20 cellular contexts compared by ENCODE assay signal in the genomic region with DNA sequence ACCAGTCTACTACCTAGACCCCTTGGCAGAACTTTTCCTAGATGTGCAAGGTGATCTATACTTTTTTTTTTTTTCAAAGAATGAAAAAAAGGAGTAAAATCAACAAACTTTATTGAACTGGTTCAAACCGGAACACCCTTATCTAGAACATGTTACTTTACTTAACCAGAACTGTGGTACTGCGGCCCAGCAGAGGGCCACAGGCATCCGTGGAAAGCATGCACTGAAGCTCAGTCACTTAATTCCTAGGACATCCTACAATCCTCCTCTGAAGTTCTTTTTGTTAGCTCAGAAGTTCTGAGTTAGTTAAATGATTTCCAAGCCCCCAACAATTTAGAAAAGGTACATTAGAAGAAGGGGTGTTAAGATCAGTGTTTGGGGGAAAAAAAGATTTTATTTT. TPM values are rescaled to one million over a fixed set of nuclear protein-coding genes. Genes with fewer than 3 reads are reported as not detected.
A peak's percentile ranks its signal among the peaks of the same experiment; 100 is the strongest.
DNase-seq lines count a peak whose midpoint lies in the region; ATAC-seq, FAIRE-seq and TF ChIP-seq lines count a peak whose summit lies in the region.
"Had no signal": no experiment of that assay in that cellular context is flagged by ENCODE, and none has a peak within 500 bp of the region (broad histone marks: within the 10 kb centered on the region; RNA-seq: fewer than 3 reads in every experiment).

No MANE protein-coding gene starts in this region.

- CTCF ChIA-PET in HepG2 (lab: Yijun Ruan, JAX; ENCODE audit: low intra/inter-chr PET ratio, low total read pairs) = no interaction called here

- H3K36me3 Mint-ChIP-seq in endodermal cell (ENCODE audit: low read depth) = peaks cover 35% of the 10 kb centered on the region

- POLR2A ChIA-PET in HepG2 (lab: Yijun Ruan, JAX) = no interaction called here

- no peak overlapping the region for H3K4me3 Mint-ChIP-seq in endodermal cell
- H3K4me3 Mint-ChIP-seq: CD14-positive monocyte; CD8-positive, alpha-beta T cell; HFFc6 had no signal

- BruUV-seq in HepG2 (replicated peaks; lab: Mats Ljungman, UMichigan) = no TSS peak

- H3K27ac Mint-ChIP-seq in endodermal cell = no peak overlapping the region
- H3K27ac Mint-ChIP-seq: CD8-positive, alpha-beta T cell; HFFc6 had no signal

- no peaks in the 10 kb centered on the region for H3K27me3 Mint-ChIP-seq in endodermal cell (ENCODE audit: insufficient read depth)

- H2AFZ ChIP-seq in HepG2 (ENCODE audit: low read length) = no peak overlapping the region

- H3K4me2 ChIP-seq in HepG2 (ENCODE audit: low read depth, low read length) = no peak overlapping the region
- H3K4me2 ChIP-seq: A549 had no signal

- DNase-seq in HepG2 (ENCODE audit: low spot score) = no peak
- peak; percentile 58 for DNase-seq in amniotic epithelial cell (ENCODE audit: low read depth)
- no peak for DNase-seq in endodermal cell
- DNase-seq in thoracic aorta (ENCODE audit: low spot score) = no peak
- DNase-seq in LoVo (ENCODE audit: low spot score) = no peak
- DNase-seq: CD8-positive, alpha-beta T cell; COR-L47; DND-41; GF-D8; GOT3; HCEC 1CT; HFFc6; KG1 had no signal

- H3K27me3 ChIP-seq in liver (ENCODE audit: control insufficient read depth in 4 of 4, insufficient read depth in 4 of 4, low read length in 3 of 4) (no peaks in the 10 kb centered on the region), HepG2 (ENCODE audit: control insufficient read depth in 1 of 2, insufficient read depth in 2 of 2, low read length in 2 of 2) (no peaks in the 10 kb centered on the region), endodermal cell (ENCODE audit: control insufficient read depth, insufficient read depth, low read length, poor library complexity, severe bottlenecking) (no peaks in the 10 kb centered on the region), thoracic aorta (replicated peaks; ENCODE audit: insufficient read depth) (no peaks in the 10 kb centered on the region)

- no peaks in the 10 kb centered on the region for H4K20me1 ChIP-seq in HepG2 (ENCODE audit: insufficient read depth, low read length)

- H3K4me3 ChIP-seq in liver (ENCODE audit: low read depth in 1 of 3, low read length in 3 of 3) (no peak overlapping the region), HepG2 (replicated peaks in 1 of 3; ENCODE audit: insufficient read depth in 1 of 3, low read depth in 2 of 3, low read length in 3 of 3) (no peak overlapping the region), endodermal cell (ENCODE audit: low read length) (no peak overlapping the region), thoracic aorta (no peak overlapping the region)
- H3K4me3 ChIP-seq: A549 had no signal

- no peak for FAIRE-seq in HepG2 (lab: Jason Lieb, UNC)
- FAIRE-seq: A549, D721Med, HTR-8/SVneo had no signal

- ATAC-seq in HepG2 (no peak), thoracic aorta (ENCODE audit: insufficient number of reproducible peaks, low FRiP score, low read depth) (no peak), HG02642 (IDR thresholded peaks at IDR 0.05; ENCODE audit: poor library complexity, unreplicated experiment) (no peak), GM21619 (IDR thresholded peaks at IDR 0.05; ENCODE audit: unreplicated experiment) (no peak)
- ATAC-seq: A549; CD8-positive, alpha-beta T cell had no signal

- H3K9ac ChIP-seq in liver (ENCODE audit: low read depth in 1 of 2, low read length in 2 of 2) (no peak overlapping the region), HepG2 (ENCODE audit: insufficient read depth, low read depth, low read length) (no peak overlapping the region), endodermal cell (ENCODE audit: extremely low read depth, low read length, poor library complexity, severe bottlenecking) (no peak overlapping the region)

- H3K36me3 ChIP-seq in liver (ENCODE audit: control insufficient read depth in 4 of 4, insufficient read depth in 3 of 4, low read depth in 1 of 4, low read length in 3 of 4) (peaks cover 2 to 40% (median 27%) of the 10 kb centered on the region in 4 donors), HepG2 (replicated peaks in 1 of 2; ENCODE audit: control insufficient read depth in 1 of 2, insufficient read depth in 2 of 2, low read length in 2 of 2) (peaks cover 9 to 35% of the 10 kb centered on the region in 2 experiments), endodermal cell (ENCODE audit: control insufficient read depth, insufficient read depth, low read length) (peaks cover 38% of the 10 kb centered on the region), thoracic aorta (peaks cover 16% of the 10 kb centered on the region)

- TF ChIP-seq EP300 in HepG2 (IDR thresholded peaks at IDR 0.05; ENCODE audit: low read depth in 2 of 2, low read length in 2 of 2) = no peak
- no peak for TF ChIP-seq EP300 in HepG2 (CRISPR knock-in tag; IDR thresholded peaks at IDR 0.05; ENCODE audit: borderline replicate concordance)

- 39% methylated on average over 3 of the region's 3 CpGs for WGBS in liver
- 76% methylated on average over 3 of the region's 3 CpGs for WGBS in HepG2 (ENCODE audit: low lambda C conversion rate)
- 93% methylated on average over 3 of the region's 3 CpGs; no CpG with 5 or more reads in 1 of the 2 experiments for WGBS in endodermal cell (ENCODE audit: insufficient coverage in 1 of 2, insufficient read length in 1 of 2), 2 experiments

- TF ChIP-seq RAD21 in liver (IDR thresholded peaks at IDR 0.05) = peak; percentile 18 to 24
- no peak for TF ChIP-seq RAD21 in HepG2 (CRISPR knock-in tag; IDR thresholded peaks at IDR 0.05)

- in situ Hi-C loops in HepG2 (cut with HindIII; ENCODE audit: extremely low pct_ligation_motif_present, low pct_unique_long_range_greater_than_20kb) = no loop called here

- TF ChIP-seq POLR2A in HepG2 (IDR thresholded peaks at IDR 0.05; ENCODE audit: insufficient read depth in 1 of 2, low read depth in 2 of 2, low read length in 2 of 2) = no peak

- TF ChIP-seq CTCF in liver (IDR thresholded peaks at IDR 0.05; ENCODE audit: low read depth, low read length, missing input control) (no peak), HepG2 (CRISPR knock-in tag; IDR thresholded peaks at IDR 0.05) (no peak), endodermal cell (conservative IDR thresholded peaks at IDR 0.05) (peak; percentile 42), thoracic aorta (IDR thresholded peaks at IDR 0.05) (peak; percentile 33)

- no peaks in the 10 kb centered on the region for H3K79me2 ChIP-seq in HepG2 (ENCODE audit: insufficient read depth, low read length)

- H3K9me3 Mint-ChIP-seq in endodermal cell = no peaks in the 10 kb centered on the region
- H3K9me3 Mint-ChIP-seq: CD14-positive monocyte; CD8-positive, alpha-beta T cell; HFFc6 had no signal

- H3K27ac ChIP-seq in liver (ENCODE audit: low read depth in 1 of 2, low read length in 2 of 2) (no peak overlapping the region), HepG2 (ENCODE audit: extremely low read length, insufficient read depth, low read length) (no peak overlapping the region), endodermal cell (ENCODE audit: low read depth, low read length) (no peak overlapping the region), thoracic aorta (peak overlapping the region in 1 of 2 donors; percentile 79)
- H3K27ac ChIP-seq: A549 had no signal

- H3K4me1 ChIP-seq in liver (ENCODE audit: control insufficient read depth in 4 of 4, insufficient read depth in 4 of 4, low read length in 3 of 4) = no peaks in the 10 kb centered on the region
- H3K4me1 ChIP-seq in HepG2 (ENCODE audit: insufficient read depth, low read length) = no peaks in the 10 kb centered on the region
- no peaks in the 10 kb centered on the region for H3K4me1 ChIP-seq in endodermal cell (ENCODE audit: control insufficient read depth, insufficient read depth, low read length)
- H3K4me1 ChIP-seq in thoracic aorta (ENCODE audit: control insufficient read depth in 1 of 2, low read depth in 2 of 2) = peaks cover 9 to 26% of the 10 kb centered on the region in 2 donors

- H3K9me3 ChIP-seq in liver (ENCODE audit: control insufficient read depth in 4 of 4, low read length in 3 of 4) = no peaks in the 10 kb centered on the region
- H3K9me3 ChIP-seq in HepG2 (ENCODE audit: low read length) = no peaks in the 10 kb centered on the region
- H3K9me3 ChIP-seq in endodermal cell (ENCODE audit: control insufficient read depth, low read length) = no peaks in the 10 kb centered on the region
- H3K9me3 ChIP-seq in thoracic aorta = no peaks in the 10 kb centered on the region
- H3K9me3 ChIP-seq: A549 had no signal

- H3K4me1 Mint-ChIP-seq in endodermal cell = peaks cover 19% of the 10 kb centered on the region
- H3K4me1 Mint-ChIP-seq: CD14-positive monocyte had no signal

- intact Hi-C loops in HepG2 (cut with micrococcal nuclease; ENCODE audit: unreplicated experiment) = no loop called here

RNA-seq across cellular contexts. Expression of gene CHAC1, which starts 21.6 kb away (rescaled TPM):
- total RNA-seq in liver (1 to 10 TPM in 1 of 2 donors, under 1 TPM in 1; 0.19 to 1.0 TPM), HepG2 (2016; rRNA removed; fragmentation: Illumina TruSeq; extraction: Trizol) (not detected in 2 replicates), endodermal cell (1 to 10 TPM; 6.8 to 9.0 TPM), thoracic aorta (1 to 10 TPM; 3.9 to 7.3 TPM)
- polyA plus RNA-seq in liver (1 to 10 TPM; 1.2 to 3.5 TPM), HepG2 (2011; rRNA removed) (0.44 and 0.46 TPM in 2 replicates)
- total RNA-seq in HepG2 (2016; cell fraction: cytosol; rRNA removed; fragmentation: Illumina TruSeq; extraction: Trizol; ENCODE audit: low read depth) = not detected in 2 replicates
- not detected in 2 replicates for total RNA-seq in HepG2 (2016; cell fraction: insoluble cytoplasmic fraction; rRNA removed; fragmentation: Illumina TruSeq; extraction: Trizol)
- total RNA-seq in HepG2 (2016; cell fraction: membrane; rRNA removed; fragmentation: Illumina TruSeq; extraction: Trizol) = 0.15 TPM in 1 of 2 replicates, not detected in the other
- not detected in 2 replicates for total RNA-seq in HepG2 (2016; cell fraction: nucleus; rRNA removed; fragmentation: Illumina TruSeq; extraction: Trizol)
- 0.41 and 0.63 TPM in 2 replicates for polyA plus RNA-seq in HepG2 (2011; cell fraction: cytosol; rRNA removed)
- 0.21 and 0.48 TPM in 2 replicates for polyA plus RNA-seq in HepG2 (2011; cell fraction: nucleus; rRNA removed)
- 0.39 TPM in 1 of 2 replicates, not detected in the other for polyA plus RNA-seq in HepG2 (2012)
- polyA plus RNA-seq in HepG2 (2016; cell fraction: cytosol; fragmentation: Illumina TruSeq; extraction: Trizol; ENCODE audit: low read depth) = not detected in 2 replicates
- polyA plus RNA-seq in HepG2 (2016; cell fraction: insoluble cytoplasmic fraction; fragmentation: Illumina TruSeq; extraction: Trizol; ENCODE audit: low read depth) = not detected in 2 replicates
- not detected in 2 replicates for polyA plus RNA-seq in HepG2 (2016; cell fraction: membrane; fragmentation: Illumina TruSeq; extraction: Trizol; ENCODE audit: low read depth)
- not detected in 2 replicates for polyA plus RNA-seq in HepG2 (2016; cell fraction: nucleus; fragmentation: Illumina TruSeq; extraction: Trizol; ENCODE audit: insufficient read depth, low read depth)
- 0.58 and 21.7 TPM in 2 replicates for polyA minus RNA-seq in HepG2 (2011; rRNA and poly(A)+ RNA removed; ENCODE audit: low replicate concordance)
- polyA minus RNA-seq in HepG2 (2011; cell fraction: cytosol; rRNA and poly(A)+ RNA removed) = 1.1 and 2.0 TPM in 2 replicates
- polyA minus RNA-seq in HepG2 (2011; cell fraction: nucleus; rRNA and poly(A)+ RNA removed) = 0.39 and 0.62 TPM in 2 replicates
- polyA plus RNA-seq in endodermal cell (2013, experiment 1 of 2) = 28.5 TPM
- 11.2 TPM for polyA plus RNA-seq in endodermal cell (2013, experiment 2 of 2)
- polyA plus RNA-seq: CD14-positive monocyte had no signal

RNA-seq across cellular contexts. Expression of gene DLL4, which starts 45.8 kb away (rescaled TPM):
- total RNA-seq in liver = 1 to 10 TPM; 3.5 to 3.8 TPM
- 1 to 10 TPM; 2.1 to 2.5 TPM for polyA plus RNA-seq in liver
- 0.13 and 0.20 TPM in 2 replicates for total RNA-seq in HepG2 (2016; rRNA removed; fragmentation: Illumina TruSeq; extraction: Trizol)
- total RNA-seq in HepG2 (2016; cell fraction: cytosol; rRNA removed; fragmentation: Illumina TruSeq; extraction: Trizol; ENCODE audit: low read depth) = 0.09 and 0.10 TPM in 2 replicates
- total RNA-seq in HepG2 (2016; cell fraction: insoluble cytoplasmic fraction; rRNA removed; fragmentation: Illumina TruSeq; extraction: Trizol) = 0.07 and 0.19 TPM in 2 replicates
- total RNA-seq in HepG2 (2016; cell fraction: membrane; rRNA removed; fragmentation: Illumina TruSeq; extraction: Trizol) = 0.03 and 0.15 TPM in 2 replicates
- total RNA-seq in HepG2 (2016; cell fraction: nucleus; rRNA removed; fragmentation: Illumina TruSeq; extraction: Trizol) = 0.19 TPM in 1 of 2 replicates, not detected in the other
- 0.25 and 0.27 TPM in 2 replicates for polyA plus RNA-seq in HepG2 (2011; rRNA removed)
- 0.13 and 0.24 TPM in 2 replicates for polyA plus RNA-seq in HepG2 (2011; cell fraction: cytosol; rRNA removed)
- polyA plus RNA-seq in HepG2 (2011; cell fraction: nucleus; rRNA removed) = 0.50 and 0.61 TPM in 2 replicates
- polyA plus RNA-seq in HepG2 (2012) = 0.13 and 0.43 TPM in 2 replicates
- polyA plus RNA-seq in HepG2 (2016; cell fraction: cytosol; fragmentation: Illumina TruSeq; extraction: Trizol; ENCODE audit: low read depth) = 0.07 TPM in 1 of 2 replicates, not detected in the other
- 0.13 and 0.19 TPM in 2 replicates for polyA plus RNA-seq in HepG2 (2016; cell fraction: insoluble cytoplasmic fraction; fragmentation: Illumina TruSeq; extraction: Trizol; ENCODE audit: low read depth)
- 0.06 and 0.08 TPM in 2 replicates for polyA plus RNA-seq in HepG2 (2016; cell fraction: membrane; fragmentation: Illumina TruSeq; extraction: Trizol; ENCODE audit: low read depth)
- 0.34 and 0.39 TPM in 2 replicates for polyA plus RNA-seq in HepG2 (2016; cell fraction: nucleus; fragmentation: Illumina TruSeq; extraction: Trizol; ENCODE audit: insufficient read depth, low read depth)
- polyA minus RNA-seq in HepG2 (2011; rRNA and poly(A)+ RNA removed; ENCODE audit: low replicate concordance) = 0.98 and 7.6 TPM in 2 replicates
- 0.35 and 0.59 TPM in 2 replicates for polyA minus RNA-seq in HepG2 (2011; cell fraction: cytosol; rRNA and poly(A)+ RNA removed)
- 0.12 and 0.26 TPM in 2 replicates for polyA minus RNA-seq in HepG2 (2011; cell fraction: nucleus; rRNA and poly(A)+ RNA removed)
- under 1 TPM; 0.20 to 0.64 TPM for total RNA-seq in endodermal cell
- 0.64 TPM for polyA plus RNA-seq in endodermal cell (2013, experiment 1 of 2)
- 0.66 TPM for polyA plus RNA-seq in endodermal cell (2013, experiment 2 of 2)
- total RNA-seq in thoracic aorta = 10 to 100 TPM in 1 of 2 donors, 1 to 10 TPM in 1; 6.2 to 13.0 TPM
- polyA plus RNA-seq: CD14-positive monocyte had no signal

Comparison
In these comparisons a context has a peak if more than half of its experiments do, and no peak if none do; other contexts are left out.
1. CTCF ChIP-seq: peak in endodermal cell (single experiment) and thoracic aorta (single experiment); none in liver (single experiment) and HepG2 (single experiment).